In genomic region chr3:112013058-112013783, GRCh38 we compare ENCODE assay signal across 8 cellular contexts. TPM values are rescaled to one million over a fixed set of nuclear protein-coding genes. Genes with fewer than 3 reads are reported as not detected.
DNase-seq lines count a peak whose midpoint lies in the region; ATAC-seq and TF ChIP-seq lines count a peak whose summit lies in the region.

No MANE protein-coding gene starts in this region.

- no peak overlapping the region for H2BK20ac ChIP-seq in H9 (ENCODE audit: low read depth, low read length, poor library complexity, severe bottlenecking)

- CTCF ChIA-PET in activated CD8-positive, alpha-beta T cell treated with anti-CD3 and anti-CD28 coated beads, Interleukin-2, amount 10 ng/mL, durations not matched to agents 7 days and 5 days (lab: Charles Lee): interaction anchor here (0.6 to 9.8 kb wide), 53 partner anchors 9 to 403 kb away, joined by 3 to 351 read pairs (median 4); partner anchors contain the start of genes ABHD10, PHLDB2, TAGLN3 and TMPRSS7

- H3K79me2 ChIP-seq in H9 (ENCODE audit: insufficient read depth, low read length) (no peaks in the 10 kb centered on the region), mesendoderm (ENCODE audit: control insufficient read depth, insufficient read depth, low read length) (no peaks in the 10 kb centered on the region)

- no peak overlapping the region for H2AFZ ChIP-seq in H9 (ENCODE audit: low read length)

- H3K4ac ChIP-seq in H9 (ENCODE audit: low read depth, low read length): no peak overlapping the region
- H3K4ac ChIP-seq in mesendoderm (ENCODE audit: low read depth, low read length): no peak overlapping the region

- H3K18ac ChIP-seq in H9 (ENCODE audit: insufficient read length, low read depth, low read length) (no peak overlapping the region), mesendoderm (ENCODE audit: low read length) (no peak overlapping the region)

- H3K23me2 ChIP-seq in H9 (ENCODE audit: insufficient read length, low read depth, low read length, poor library complexity, severe bottlenecking): no peaks in the 10 kb centered on the region

- H3K27ac Mint-ChIP-seq in H9: no peak overlapping the region
- H3K27ac Mint-ChIP-seq in activated CD8-positive, alpha-beta T cell treated with anti-CD3 and anti-CD28 coated beads, Interleukin-2, amount 10 ng/mL, durations not matched to agents 7 days and 5 days: peak overlapping the region; percentile 53
- peak overlapping the region in 1 of 2 donors; percentile 83 for H3K27ac Mint-ChIP-seq in effector memory CD8-positive, alpha-beta T cell

- no peaks in the 10 kb centered on the region for H3K27me3 Mint-ChIP-seq in H9 (ENCODE audit: low read depth)
- H3K27me3 Mint-ChIP-seq in activated CD8-positive, alpha-beta T cell treated with anti-CD3 and anti-CD28 coated beads, Interleukin-2, amount 10 ng/mL, durations not matched to agents 7 days and 5 days (ENCODE audit: low read depth): no peaks in the 10 kb centered on the region
- no peaks in the 10 kb centered on the region for H3K27me3 Mint-ChIP-seq in effector memory CD8-positive, alpha-beta T cell

- H3K4me3 Mint-ChIP-seq in H9: no peak overlapping the region
- no peak overlapping the region for H3K4me3 Mint-ChIP-seq in activated CD8-positive, alpha-beta T cell treated with anti-CD3 and anti-CD28 coated beads, Interleukin-2, amount 10 ng/mL, durations not matched to agents 7 days and 5 days
- peak overlapping the region in 1 of 2 donors; percentile 32 for H3K4me3 Mint-ChIP-seq in effector memory CD8-positive, alpha-beta T cell

- no peak overlapping the region for H2AK5ac ChIP-seq in H9 (ENCODE audit: insufficient read length, low read length)
- no peak overlapping the region for H2AK5ac ChIP-seq in mesendoderm (ENCODE audit: low read length)

- H3K9me3 ChIP-seq in H9 (ENCODE audit: control insufficient read depth, low read depth, low read length): no peaks in the 10 kb centered on the region

- H3K4me1 ChIP-seq in H9 (ENCODE audit: insufficient read depth, low read length): no peaks in the 10 kb centered on the region
- H3K4me1 ChIP-seq in mesendoderm (ENCODE audit: control insufficient read depth, low read depth, low read length): peaks cover 2% of the 10 kb centered on the region

- H2BK12ac ChIP-seq in H9 (ENCODE audit: insufficient read length, low read depth, low read length): no peak overlapping the region

- no peak overlapping the region for H4K91ac ChIP-seq in H9 (ENCODE audit: insufficient read length, low read depth, low read length)

- peaks cover 0 to 3% (median 0%) of the 10 kb centered on the region in 3 experiments; a peak in 3 of 7 replicates for H3K36me3 Mint-ChIP-seq in H9 (ENCODE audit: insufficient read depth in 1 of 3, low read depth in 3 of 3)
- no peaks in the 10 kb centered on the region for H3K36me3 Mint-ChIP-seq in activated CD8-positive, alpha-beta T cell treated with anti-CD3 and anti-CD28 coated beads, Interleukin-2, amount 10 ng/mL, durations not matched to agents 7 days and 5 days (ENCODE audit: low read depth)
- H3K36me3 Mint-ChIP-seq in effector memory CD8-positive, alpha-beta T cell (ENCODE audit: insufficient read depth): no peaks in the 10 kb centered on the region

- H2BK120ac ChIP-seq in H9 (ENCODE audit: low read depth, low read length, poor library complexity, severe bottlenecking): no peak overlapping the region
- H2BK120ac ChIP-seq in mesendoderm (ENCODE audit: low read depth, low read length): no peak overlapping the region

- no peaks in the 10 kb centered on the region for H3K27me3 ChIP-seq in H9 (ENCODE audit: insufficient read depth, low read length)
- H3K27me3 ChIP-seq in mesendoderm (ENCODE audit: insufficient read depth, low read length, poor library complexity): no peaks in the 10 kb centered on the region

- POLR2A ChIA-PET in activated CD8-positive, alpha-beta T cell treated with anti-CD3 and anti-CD28 coated beads, Interleukin-2, amount 10 ng/mL, durations not matched to agents 7 days and 5 days (lab: Charles Lee): interaction anchor here (1.0 to 1.8 kb wide), 2 partner anchors 24 to 34 kb away, joined by 3 to 9 read pairs; partner anchors contain the start of gene ABHD10

- H2BK5ac ChIP-seq in H9 (ENCODE audit: insufficient read length, low read length): no peak overlapping the region
- H2BK5ac ChIP-seq in mesendoderm (ENCODE audit: low read length): no peak overlapping the region

- no peaks in the 10 kb centered on the region for H3K4me1 Mint-ChIP-seq in H9
- H3K4me1 Mint-ChIP-seq in activated CD8-positive, alpha-beta T cell treated with anti-CD3 and anti-CD28 coated beads, Interleukin-2, amount 10 ng/mL, durations not matched to agents 7 days and 5 days (ENCODE audit: low read depth): peaks cover 13% of the 10 kb centered on the region
- peaks cover 4 to 7% of the 10 kb centered on the region in 2 donors for H3K4me1 Mint-ChIP-seq in effector memory CD8-positive, alpha-beta T cell (ENCODE audit: low read depth in 2 of 2)

- H3K56ac ChIP-seq in H9 (ENCODE audit: insufficient read length, low read depth, low read length) (no peak overlapping the region), mesendoderm (ENCODE audit: low read length) (no peak overlapping the region)

- no CpG with 5 or more reads among the region's 19 CpGs for WGBS in H9 (ENCODE audit: extremely low coverage, insufficient read length, low lambda C conversion rate)
- WGBS in mesendoderm (ENCODE audit: extremely low coverage, insufficient coverage, low lambda C conversion rate): no CpG with 5 or more reads among the region's 19 CpGs

- H2BK15ac ChIP-seq in H9 (ENCODE audit: low read depth, low read length) (no peak overlapping the region), mesendoderm (replicated peaks; ENCODE audit: low read depth) (no peak overlapping the region)

- H3K9ac ChIP-seq in H9 (ENCODE audit: extremely low read depth, insufficient read length, low read length) (no peak overlapping the region), mesendoderm (ENCODE audit: low read length) (no peak overlapping the region)

- no peak overlapping the region for H3T11ph ChIP-seq in H9 (ENCODE audit: low read length)

- H3K27ac ChIP-seq in H9 (ENCODE audit: insufficient read length, low read depth, low read length) (no peak overlapping the region), mesendoderm (ENCODE audit: low read depth, low read length) (no peak overlapping the region)

- H3K14ac ChIP-seq in H9 (ENCODE audit: insufficient read depth, low read length): no peak overlapping the region

- H3K4me2 ChIP-seq in H9 (ENCODE audit: insufficient read depth, insufficient read length, low read length): no peak overlapping the region
- H3K4me2 ChIP-seq in mesendoderm (ENCODE audit: low read length): no peak overlapping the region

- no peak for TF ChIP-seq POLR2A in NB4 (IDR thresholded peaks at IDR 0.05; ENCODE audit: extremely low read depth, insufficient read length)

- no peaks in the 10 kb centered on the region for H4K20me1 ChIP-seq in H9 (ENCODE audit: control insufficient read depth, insufficient read depth, insufficient read length)

- no peaks in the 10 kb centered on the region for H3K9me3 Mint-ChIP-seq in H9
- H3K9me3 Mint-ChIP-seq in activated CD8-positive, alpha-beta T cell treated with anti-CD3 and anti-CD28 coated beads, Interleukin-2, amount 10 ng/mL, durations not matched to agents 7 days and 5 days (ENCODE audit: insufficient read depth): no peaks in the 10 kb centered on the region
- H3K9me3 Mint-ChIP-seq in effector memory CD8-positive, alpha-beta T cell: no peaks in the 10 kb centered on the region

- TF ChIP-seq CTCF in GM10266 (IDR thresholded peaks at IDR 0.05; ENCODE audit: control insufficient read depth, insufficient read depth, low read depth, missing control alignments) (peak; percentile 68), H9 (conservative IDR thresholded peaks at IDR 0.05) (peak; percentile 84), NB4 (IDR thresholded peaks at IDR 0.05; ENCODE audit: low read depth, low read length) (peak; percentile 39)

- peak; percentile 88 for ATAC-seq in activated CD8-positive, alpha-beta T cell treated with anti-CD3 and anti-CD28 coated beads, Interleukin-2, amount 10 ng/mL, durations not matched to agents 7 days and 5 days
- ATAC-seq in effector memory CD8-positive, alpha-beta T cell (replicated peaks): peak; percentile 90

- DNase-seq in GM10266 (ENCODE audit: extremely low spot score) (peak; percentile 62), H9 (peak; percentile 67), NB4 (ENCODE audit: low read depth) (peak; percentile 61), mesendoderm (peak; percentile 80), KG1 (lab: John Stamatoyannopoulos, UW) (no peak)
- DNase-seq in activated CD8-positive, alpha-beta T cell treated with anti-CD3 and anti-CD28 coated beads, Interleukin-2, amount 10 ng/mL, durations not matched to agents 7 days and 5 days: peak; percentile 74
- DNase-seq in effector memory CD8-positive, alpha-beta T cell: peak; percentile 26 to 42 (median 41)
- peak; percentile 18 to 20 for DNase-seq in stimulated activated CD8-positive, alpha-beta memory T cell treated with anti-CD3 and anti-CD28 coated beads, Interleukin-7, amount 100 ng/mL, for 1 hour (ENCODE audit: low read depth in 2 of 2)

- no peak overlapping the region for H3K4me3 ChIP-seq in NB4 (ENCODE audit: low read depth, low read length)
- no peak overlapping the region for H3K4me3 ChIP-seq in mesendoderm (ENCODE audit: low read length)

- H3K36me3 ChIP-seq in mesendoderm (ENCODE audit: control insufficient read depth, insufficient read depth, low read length): no peaks in the 10 kb centered on the region

- H3K23ac ChIP-seq in H9 (ENCODE audit: insufficient read length, low read depth, low read length) (no peak overlapping the region), mesendoderm (ENCODE audit: low read length) (no peak overlapping the region)

- H4K8ac ChIP-seq in H9 (replicated peaks; ENCODE audit: insufficient read length, low read depth, low read length) (no peak overlapping the region), mesendoderm (ENCODE audit: low read depth, low read length) (no peak overlapping the region)

- H3K79me1 ChIP-seq in H9 (ENCODE audit: insufficient read depth, low read depth, low read length, poor library complexity, severe bottlenecking) (no peaks in the 10 kb centered on the region), mesendoderm (ENCODE audit: low read length) (no peaks in the 10 kb centered on the region)

- H4K5ac ChIP-seq in H9 (ENCODE audit: insufficient read length, low read depth, low read length): no peak overlapping the region
- H4K5ac ChIP-seq in mesendoderm (ENCODE audit: low read length): no peak overlapping the region

RNA-seq across cellular contexts. Expression of gene TAGLN3, which starts 14.5 kb away (rescaled TPM):
- 6.4 and 7.5 TPM in 2 replicates for total RNA-seq in H9 (2021)
- total RNA-seq in activated CD8-positive, alpha-beta T cell treated with anti-CD3 and anti-CD28 coated beads, Interleukin-2, amount 10 ng/mL, durations not matched to agents 7 days and 5 days: not detected
- 4.0 TPM for polyA plus RNA-seq in mesendoderm (2013, experiment 1 of 2)
- polyA plus RNA-seq in mesendoderm (2013, experiment 2 of 2): 3.9 TPM

RNA-seq across cellular contexts. Expression of gene TMPRSS7, which starts 21.3 kb away (rescaled TPM):
- not detected in 2 replicates for total RNA-seq in H9 (2021)
- total RNA-seq in activated CD8-positive, alpha-beta T cell treated with anti-CD3 and anti-CD28 coated beads, Interleukin-2, amount 10 ng/mL, durations not matched to agents 7 days and 5 days: not detected
- 0.01 TPM for polyA plus RNA-seq in mesendoderm (2013, experiment 1 of 2)
- not detected for polyA plus RNA-seq in mesendoderm (2013, experiment 2 of 2)

RNA-seq across cellular contexts. Expression of gene ABHD10, which starts 34.4 kb away (rescaled TPM):
- 21.8 and 28.4 TPM in 2 replicates for total RNA-seq in H9 (2021)
- total RNA-seq in activated CD8-positive, alpha-beta T cell treated with anti-CD3 and anti-CD28 coated beads, Interleukin-2, amount 10 ng/mL, durations not matched to agents 7 days and 5 days: 10 to 100 TPM; 36.3 to 43.7 TPM
- 14.4 TPM for polyA plus RNA-seq in mesendoderm (2013, experiment 1 of 2)
- 15.3 TPM for polyA plus RNA-seq in mesendoderm (2013, experiment 2 of 2)
